ENCODE assay signal across 9 cellular contexts in genomic region chr7:116213361-116214155, GRCh38. TPM values are rescaled to one million over a fixed set of nuclear protein-coding genes. Genes with fewer than 3 reads are reported as not detected.
DNase-seq lines count a peak whose midpoint lies in the region; TF ChIP-seq lines count a peak whose summit lies in the region.
"Had no signal": no experiment of that assay in that cellular context is flagged by ENCODE, and none has a peak within 500 bp of the region (broad histone marks: within the 10 kb centered on the region; RNA-seq: fewer than 3 reads in every experiment).

No MANE protein-coding gene starts in this region.

- H3K36me3 Mint-ChIP-seq in mesothelial cell of epicardium: no peaks in the 10 kb centered on the region

- DNase-seq in A172 (ENCODE audit: low spot score): peak; percentile 20
- peak; percentile 31 for DNase-seq in H4 (ENCODE audit: low spot score)
- DNase-seq in astrocyte of the hippocampus (ENCODE audit: low read depth, low spot score): peak; percentile 68
- DNase-seq in mesothelial cell of epicardium (ENCODE audit: low spot score in 2 of 2, unreplicated experiment in 2 of 2): no peak
- no peak for DNase-seq in NK-92 (lab: John Stamatoyannopoulos, UW; ENCODE audit: unreplicated experiment)
- DNase-seq in NCI-H524 treated with DMSO at 0.1 percent for 48 hours (lab: John Stamatoyannopoulos, UW): no peak
- no peak for DNase-seq in RKO (ENCODE audit: low spot score)
- DNase-seq in NCI-H510A (lab: John Stamatoyannopoulos, UW): no peak
- DNase-seq: DMS79 treated with DMSO at 0.1 percent for 48 hours had no signal

- H3K9me3 Mint-ChIP-seq in mesothelial cell of epicardium: no peaks in the 10 kb centered on the region

- H3K27ac Mint-ChIP-seq in mesothelial cell of epicardium: peak overlapping the region; percentile 97

- no peak for TF ChIP-seq CTCF in mesothelial cell of epicardium (IDR thresholded peaks at IDR 0.05; ENCODE audit: unreplicated experiment)

- no peaks in the 10 kb centered on the region for H3K27me3 Mint-ChIP-seq in mesothelial cell of epicardium (ENCODE audit: low read depth)

- H3K4me1 Mint-ChIP-seq in mesothelial cell of epicardium: peaks cover 55% of the 10 kb centered on the region

- H3K4me3 Mint-ChIP-seq in mesothelial cell of epicardium: peak overlapping the region; percentile 94

RNA-seq across cellular contexts. Expression of gene TES, which starts 3.2 kb away (rescaled TPM):
- 0.96 and 1.8 TPM in 2 replicates for total RNA-seq in A172 (2014; rRNA removed; shearing (Covaris generic))
- total RNA-seq in H4 (2014; rRNA removed; shearing (Covaris generic)): 36.4 and 59.0 TPM in 2 replicates
- 131 to 146 TPM (median 137 TPM) in 3 replicates for total RNA-seq in mesothelial cell of epicardium

Comparison
In these comparisons a context has a peak if more than half of its experiments do, and no peak if none do; other contexts are left out.
1. DNase-seq: peak in A172 (single experiment), H4 (single experiment) and astrocyte of the hippocampus (single experiment); none in mesothelial cell of epicardium (0 of 2), NK-92 (single experiment), NCI-H524 treated with DMSO at 0.1 percent for 48 hours (single experiment), RKO (single experiment) and NCI-H510A (single experiment).
2. RNA of gene TES, which starts 3.2 kb away (total RNA-seq): 131 to 146 TPM in mesothelial cell of epicardium and 36.4 to 59.0 TPM in H4; 0.96 to 1.8 TPM in A172; every median in the first group is over 10 times any median in the second.